ENCODE assay signal across 2 cellular contexts in the genomic region with DNA sequence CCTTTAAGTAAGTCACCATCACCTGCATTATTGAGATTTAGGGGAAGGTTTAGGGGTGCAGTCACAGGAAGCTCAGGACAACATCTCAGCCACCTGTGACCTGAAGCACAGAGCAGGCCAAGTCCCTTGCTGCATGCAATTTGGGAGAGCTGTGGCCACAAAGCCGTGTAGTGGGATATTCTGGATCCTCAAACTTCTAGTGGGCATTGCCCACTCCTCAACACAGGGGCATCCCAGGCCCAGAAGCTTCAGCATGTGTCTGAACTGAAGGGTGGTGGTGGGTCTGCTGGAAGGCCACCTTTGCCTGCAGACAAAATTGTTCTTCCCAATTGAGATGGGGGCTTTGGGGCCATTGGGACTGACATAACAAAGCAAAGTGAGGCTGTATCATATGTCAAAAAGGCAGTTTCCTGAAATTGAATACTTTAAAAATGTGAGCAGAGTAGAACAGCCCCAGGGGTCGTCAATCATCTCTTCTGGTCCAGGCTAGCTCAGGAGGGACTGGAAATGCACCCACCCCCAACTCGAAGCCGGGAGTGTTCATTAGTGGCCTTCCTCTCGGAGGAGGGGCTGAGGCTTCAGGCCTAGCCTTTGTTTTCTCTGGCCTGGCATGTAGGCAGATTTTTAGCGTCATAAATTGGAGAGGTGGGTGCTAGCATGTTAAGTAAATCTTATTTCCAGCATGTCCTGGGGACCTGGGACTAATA.
TF ChIP-seq lines count a peak whose summit lies in the region.

No MANE protein-coding gene starts in this region.

TF ChIP-seq in neural cell, 6 proteins besides CTCF, POLR2A, EP300 and RAD21:
- TF ChIP-seq, protein P1, sequence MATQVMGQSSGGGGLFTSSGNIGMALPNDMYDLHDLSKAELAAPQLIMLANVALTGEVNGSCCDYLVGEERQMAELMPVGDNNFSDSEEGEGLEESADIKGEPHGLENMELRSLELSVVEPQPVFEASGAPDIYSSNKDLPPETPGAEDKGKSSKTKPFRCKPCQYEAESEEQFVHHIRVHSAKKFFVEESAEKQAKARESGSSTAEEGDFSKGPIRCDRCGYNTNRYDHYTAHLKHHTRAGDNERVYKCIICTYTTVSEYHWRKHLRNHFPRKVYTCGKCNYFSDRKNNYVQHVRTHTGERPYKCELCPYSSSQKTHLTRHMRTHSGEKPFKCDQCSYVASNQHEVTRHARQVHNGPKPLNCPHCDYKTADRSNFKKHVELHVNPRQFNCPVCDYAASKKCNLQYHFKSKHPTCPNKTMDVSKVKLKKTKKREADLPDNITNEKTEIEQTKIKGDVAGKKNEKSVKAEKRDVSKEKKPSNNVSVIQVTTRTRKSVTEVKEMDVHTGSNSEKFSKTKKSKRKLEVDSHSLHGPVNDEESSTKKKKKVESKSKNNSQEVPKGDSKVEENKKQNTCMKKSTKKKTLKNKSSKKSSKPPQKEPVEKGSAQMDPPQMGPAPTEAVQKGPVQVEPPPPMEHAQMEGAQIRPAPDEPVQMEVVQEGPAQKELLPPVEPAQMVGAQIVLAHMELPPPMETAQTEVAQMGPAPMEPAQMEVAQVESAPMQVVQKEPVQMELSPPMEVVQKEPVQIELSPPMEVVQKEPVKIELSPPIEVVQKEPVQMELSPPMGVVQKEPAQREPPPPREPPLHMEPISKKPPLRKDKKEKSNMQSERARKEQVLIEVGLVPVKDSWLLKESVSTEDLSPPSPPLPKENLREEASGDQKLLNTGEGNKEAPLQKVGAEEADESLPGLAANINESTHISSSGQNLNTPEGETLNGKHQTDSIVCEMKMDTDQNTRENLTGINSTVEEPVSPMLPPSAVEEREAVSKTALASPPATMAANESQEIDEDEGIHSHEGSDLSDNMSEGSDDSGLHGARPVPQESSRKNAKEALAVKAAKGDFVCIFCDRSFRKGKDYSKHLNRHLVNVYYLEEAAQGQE (IDR thresholded peaks at IDR 0.05; ENCODE audit: borderline replicate concordance), result no peak
- TF ChIP-seq TAF1 (IDR thresholded peaks at IDR 0.05; ENCODE audit: low read depth) (no peak), EZH2 (IDR thresholded peaks at IDR 0.05; ENCODE audit: borderline replicate concordance, insufficient read depth, low read length, poor library complexity, severe bottlenecking) (no peak), POLR2AphosphoS5 (IDR thresholded peaks at IDR 0.05) (no peak), SMC3 (conservative IDR thresholded peaks at IDR 0.05; ENCODE audit: poor library complexity) (no peak), MXI1 (conservative IDR thresholded peaks at IDR 0.05; ENCODE audit: poor library complexity, severe bottlenecking) (no peak)
TF ChIP-seq in neural cell: peak in this region for 0.

TF ChIP-seq in WTC11, 78 proteins besides CTCF, POLR2A, EP300 and RAD21 (continued from another document):
- TF ChIP-seq AFF4 (CRISPR knock-in tag; IDR thresholded peaks at IDR 0.05; ENCODE audit: borderline replicate concordance) (no peak), SMAD3 (CRISPR knock-in tag; IDR thresholded peaks at IDR 0.05; ENCODE audit: borderline replicate concordance) (no peak), SP1 (CRISPR knock-in tag; conservative IDR thresholded peaks at IDR 0.05) (no peak), FOXK1 (CRISPR knock-in tag; IDR thresholded peaks at IDR 0.05) (no peak), HMGA2 (CRISPR knock-in tag; IDR thresholded peaks at IDR 0.05) (no peak), ZNF423 (CRISPR knock-in tag; IDR thresholded peaks at IDR 0.05) (no peak), ZBTB43 (CRISPR knock-in tag; IDR thresholded peaks at IDR 0.05) (no peak), NFATC4 (CRISPR knock-in tag; IDR thresholded peaks at IDR 0.05) (no peak)
TF ChIP-seq in WTC11: peak in this region for 0.
